Comparison of ENCODE assay signal across 18 cellular contexts in genomic region chr1:28811369-28811765, GRCh38. TPM values are rescaled to one million over a fixed set of nuclear protein-coding genes. Genes with fewer than 3 reads are reported as not detected.
"Had no signal": no experiment of that assay in that cellular context is flagged by ENCODE, and none has a peak within 500 bp of the region (broad histone marks: within the 10 kb centered on the region; RNA-seq: fewer than 3 reads in every experiment).

No MANE protein-coding gene starts in this region.

- H3K9ac ChIP-seq: parathyroid adenoma had no signal

- H3K79me2 ChIP-seq: parathyroid adenoma had no signal

- H3K9me3 ChIP-seq: esophagus squamous epithelium, transverse colon had no signal

- H3K36me3 Mint-ChIP-seq: activated CD4-positive, alpha-beta memory T cell treated with anti-CD3 and anti-CD28 coated beads for 36 hours; immature natural killer cell had no signal

- H3K36me3 ChIP-seq: cardiac muscle cell, esophagus squamous epithelium, transverse colon, WERI-Rb-1 had no signal

- H3K27ac ChIP-seq: cardiac muscle cell, esophagus squamous epithelium, parathyroid adenoma, transverse colon, WERI-Rb-1 had no signal

- H3K4me3 Mint-ChIP-seq: activated CD4-positive, alpha-beta memory T cell treated with anti-CD3 and anti-CD28 coated beads for 36 hours; activated CD4-positive, alpha-beta T cell treated with anti-CD3 and anti-CD28 coated beads for 36 hours; activated T-cell treated with anti-CD3 and anti-CD28 coated beads, Interleukin-2, amount 50 U/mL, for 4 hours; immature natural killer cell; T-helper 1 cell treated with Interleukin-12 subunit alpha and Interleukin-12 subunit beta and Interleukin-4 antibody, amounts not matched to agents 30 μg/mL and 1 μg/mL, for 36 hours had no signal

- H3K4me1 ChIP-seq: parathyroid adenoma had no signal

- H3K4me3 ChIP-seq: esophagus squamous epithelium, transverse colon had no signal

- H3K9me3 Mint-ChIP-seq: activated CD4-positive, alpha-beta memory T cell treated with anti-CD3 and anti-CD28 coated beads for 36 hours; activated T-cell treated with anti-CD3 and anti-CD28 coated beads, Interleukin-2, amount 50 U/mL, for 4 hours; immature natural killer cell; T-helper 1 cell treated with Interleukin-12 subunit alpha and Interleukin-12 subunit beta and Interleukin-4 antibody, amounts not matched to agents 30 μg/mL and 1 μg/mL, for 36 hours had no signal

- H2AFZ ChIP-seq: parathyroid adenoma had no signal

- H3K4me1 Mint-ChIP-seq: immature natural killer cell had no signal

- DNase-seq: activated CD4-positive, alpha-beta memory T cell treated with anti-CD3 and anti-CD28 coated beads for 36 hours; activated effector memory CD4-positive, alpha-beta T cell treated with Interleukin-2 at 50 U/mL for 16 hours; activated naive CD4-positive, alpha-beta T cell treated with anti-CD3 and anti-CD28 coated beads, Interleukin-2, amount 50 U/mL, for 16 hours; activated T-cell treated with anti-CD3 and anti-CD28 coated beads, Interleukin-2, amount 50 U/mL, for 4 hours; esophagus squamous epithelium; hypothalamus; immature natural killer cell; stimulated activated CD4-positive, alpha-beta T cell treated with anti-CD3 and anti-CD28 coated beads, Interleukin-4, amount 100 ng/mL, for 1 hour; stimulated activated naive CD4-positive, alpha-beta T cell treated with Interleukin-2 at 50 U/mL for 16 hours; transverse colon; WERI-Rb-1 had no signal

- H3K27ac Mint-ChIP-seq: activated CD4-positive, alpha-beta memory T cell treated with anti-CD3 and anti-CD28 coated beads for 36 hours; activated CD4-positive, alpha-beta T cell treated with anti-CD3 and anti-CD28 coated beads for 36 hours; immature natural killer cell; T-helper 1 cell treated with Interleukin-12 subunit alpha and Interleukin-12 subunit beta and Interleukin-4 antibody, amounts not matched to agents 30 μg/mL and 1 μg/mL, for 36 hours had no signal

RNA-seq across cellular contexts. Expression of gene OPRD1, which starts 0.6 kb away (rescaled TPM):
- total RNA-seq: activated CD4-positive, alpha-beta memory T cell treated with anti-CD3 and anti-CD28 coated beads for 36 hours; activated T-cell treated with anti-CD3 and anti-CD28 coated beads, Interleukin-2, amount 50 U/mL, for 4 hours; esophagus squamous epithelium; lower leg skin; mesenteric fat pad; renal cortical epithelial cell had no signal
